9 cellular contexts compared by ENCODE assay signal in genomic region chr17:76701471-76701967, GRCh38. TPM values are rescaled to one million over a fixed set of nuclear protein-coding genes. Genes with fewer than 3 reads are reported as not detected.
DNase-seq lines count a peak whose midpoint lies in the region; ATAC-seq and TF ChIP-seq lines count a peak whose summit lies in the region.
"Had no signal": no experiment of that assay in that cellular context is flagged by ENCODE, and none has a peak within 500 bp of the region (broad histone marks: within the 10 kb centered on the region; RNA-seq: fewer than 3 reads in every experiment).

No MANE protein-coding gene starts in this region.

- H3K27me3 Mint-ChIP-seq in activated T-cell treated with anti-CD3 and anti-CD28 coated beads, Interleukin-2, amount 50 U/mL, for 72 hours (ENCODE audit: low read depth) = no peaks in the 10 kb centered on the region

- TF ChIP-seq CTCF in adrenal gland (IDR thresholded peaks at IDR 0.05) = no peak
- TF ChIP-seq CTCF in liver (IDR thresholded peaks at IDR 0.05; ENCODE audit: low read depth, low read length, missing input control) = no peak
- TF ChIP-seq CTCF in tibial artery (IDR thresholded peaks at IDR 0.05) = no peak

- H3K36me3 ChIP-seq in adrenal gland (replicated peaks in 1 of 2) (no peaks in the 10 kb centered on the region), liver (ENCODE audit: control insufficient read depth in 4 of 4, insufficient read depth in 3 of 4, low read depth in 1 of 4, low read length in 3 of 4) (no peaks in the 10 kb centered on the region), tibial artery (no peaks in the 10 kb centered on the region)

- no peak for TF ChIP-seq RAD21 in liver (IDR thresholded peaks at IDR 0.05)

- no peaks in the 10 kb centered on the region for H3K9me3 ChIP-seq in adrenal gland (replicated peaks in 1 of 3)
- H3K9me3 ChIP-seq in liver (ENCODE audit: control insufficient read depth in 4 of 4, low read length in 3 of 4) = no peaks in the 10 kb centered on the region
- H3K9me3 ChIP-seq in tibial artery = no peaks in the 10 kb centered on the region

- no peak overlapping the region for H3K4me3 ChIP-seq in adrenal gland
- H3K4me3 ChIP-seq in liver (ENCODE audit: low read depth in 1 of 3, low read length in 3 of 3) = no peak overlapping the region
- peak overlapping the region; percentile 32 to 45 for H3K4me3 ChIP-seq in tibial artery

- no peaks in the 10 kb centered on the region for H3K4me1 Mint-ChIP-seq in activated T-cell treated with anti-CD3 and anti-CD28 coated beads, Interleukin-2, amount 50 U/mL, for 72 hours (ENCODE audit: low read depth)

- H3K4me3 Mint-ChIP-seq in activated T-cell treated with anti-CD3 and anti-CD28 coated beads, Interleukin-2, amount 50 U/mL, for 72 hours = no peak overlapping the region

- H3K36me3 Mint-ChIP-seq in activated T-cell treated with anti-CD3 and anti-CD28 coated beads, Interleukin-2, amount 50 U/mL, for 72 hours (ENCODE audit: insufficient read depth in 2 of 2) = no peaks in the 10 kb centered on the region

- WGBS in adrenal gland, 4 donors = 28 to 46% (median 37%) methylated on average over 11 of the region's 11 CpGs
- WGBS in liver = 76% methylated on average over 11 of the region's 11 CpGs

- no peaks in the 10 kb centered on the region for H3K9me3 Mint-ChIP-seq in activated T-cell treated with anti-CD3 and anti-CD28 coated beads, Interleukin-2, amount 50 U/mL, for 72 hours

- H3K4me1 ChIP-seq in adrenal gland (replicated peaks in 1 of 2) (peaks cover 70 to 83% of the 10 kb centered on the region in 2 donors), liver (ENCODE audit: control insufficient read depth in 4 of 4, insufficient read depth in 4 of 4, low read length in 3 of 4) (peaks cover 0 to 2% (median 0%) of the 10 kb centered on the region in 4 donors), tibial artery (peaks cover 7 to 87% (median 57%) of the 10 kb centered on the region in 4 donors)

- H3K27ac ChIP-seq in adrenal gland (peak overlapping the region; percentile 78 to 99 (median 92)), liver (ENCODE audit: low read depth in 1 of 2, low read length in 2 of 2) (peak overlapping the region; percentile 49 to 80), tibial artery (peak overlapping the region; percentile 85 to 89)

- no peak overlapping the region for H3K27ac Mint-ChIP-seq in activated T-cell treated with anti-CD3 and anti-CD28 coated beads, Interleukin-2, amount 50 U/mL, for 72 hours

- H3K27me3 ChIP-seq in adrenal gland = no peaks in the 10 kb centered on the region
- H3K27me3 ChIP-seq in liver (ENCODE audit: control insufficient read depth in 4 of 4, insufficient read depth in 4 of 4, low read length in 3 of 4) = no peaks in the 10 kb centered on the region
- no peaks in the 10 kb centered on the region for H3K27me3 ChIP-seq in tibial artery

- intact Hi-C loops in adrenal gland (cut with DNase I) = no loop called here
- intact Hi-C loops in tibial artery (cut with DNase I; ENCODE audit: low total_unique reads) = no loop called here

- no peak overlapping the region for H3K9ac ChIP-seq in liver (ENCODE audit: low read depth in 1 of 2, low read length in 2 of 2)

- TF ChIP-seq POLR2A in adrenal gland (IDR thresholded peaks at IDR 0.05) = peak in 1 of 2 donors; percentile 10

- peak in 1 of 7 donors; percentile 44 for DNase-seq in adrenal gland
- no peak for DNase-seq in tibial artery
- no peak for DNase-seq in pons (ENCODE audit: low spot score)
- no peak for DNase-seq in activated T-cell treated with anti-CD3 and anti-CD28 coated beads, Interleukin-2, amount 50 U/mL, for 72 hours
- DNase-seq: activated effector memory CD4-positive, alpha-beta T cell treated with Interleukin-2 at 50 U/mL for 16 hours; stimulated activated naive CD4-positive, alpha-beta T cell treated with Interleukin-2 at 50 U/mL for 16 hours; T-helper 2 cell had no signal

- no peak for ATAC-seq in esophagus mucosa
- no peak for ATAC-seq in activated T-cell treated with anti-CD3 and anti-CD28 coated beads, Interleukin-2, amount 50 U/mL, for 72 hours (replicated peaks in 1 of 2)

TF ChIP-seq in liver, 16 proteins besides CTCF, POLR2A, EP300 and RAD21 (continues in another document):
- TF ChIP-seq MAX (IDR thresholded peaks at IDR 0.05) (no peak), TAF1 (conservative IDR thresholded peaks at IDR 0.05) (no peak), REST (IDR thresholded peaks at IDR 0.05) (no peak), JUND (IDR thresholded peaks at IDR 0.05) (no peak), FOXA2 (IDR thresholded peaks at IDR 0.05) (no peak), ZBTB33 (IDR thresholded peaks at IDR 0.05) (no peak), HNF4G (IDR thresholded peaks at IDR 0.05) (no peak), GABPA (IDR thresholded peaks at IDR 0.05 in 1 of 2, conservative IDR thresholded peaks at IDR 0.05 in 1 of 2) (no peak)

RNA-seq across cellular contexts. Expression of gene MXRA7, which starts 9.2 kb away (rescaled TPM):
- 100 to 1,000 TPM; 200 to 541 (median 356) TPM for total RNA-seq in adrenal gland
- 100 to 1,000 TPM in 2 of 3 donors, 10 to 100 TPM in 1; 81.5 to 573 (median 167) TPM for polyA plus RNA-seq in adrenal gland
- 10 to 100 TPM in 1 of 2 donors, 1 to 10 TPM in 1; 9.8 to 12.9 TPM for total RNA-seq in liver
- polyA plus RNA-seq in liver = 10 to 100 TPM in 1 of 2 donors, 1 to 10 TPM in 1; 4.8 to 22.1 TPM
- total RNA-seq in esophagus mucosa = 32.3 TPM
- 10 to 100 TPM; 17.4 to 21.8 TPM for total RNA-seq in activated T-cell treated with anti-CD3 and anti-CD28 coated beads, Interleukin-2, amount 50 U/mL, for 72 hours

RNA-seq across cellular contexts. Expression of gene JMJD6, which starts 24.9 kb away (rescaled TPM):
- 100 to 1,000 TPM in 1 of 8 donors, 10 to 100 TPM in 7; 23.5 to 105 (median 36.3) TPM for total RNA-seq in adrenal gland
- 10 to 100 TPM; 53.7 to 66.9 (median 58.8) TPM for polyA plus RNA-seq in adrenal gland
- 10 to 100 TPM; 10.6 to 16.1 TPM for total RNA-seq in liver
- polyA plus RNA-seq in liver = 10 to 100 TPM in 1 of 2 donors, 1 to 10 TPM in 1; 9.9 to 11.8 TPM
- total RNA-seq in esophagus mucosa = 11.0 TPM
- total RNA-seq in activated T-cell treated with anti-CD3 and anti-CD28 coated beads, Interleukin-2, amount 50 U/mL, for 72 hours = 10 to 100 TPM; 56.5 to 67.2 TPM

RNA-seq across cellular contexts. Expression of gene METTL23, which starts 25.1 kb away (rescaled TPM):
- total RNA-seq in adrenal gland (10 to 100 TPM; 24.6 to 91.5 (median 37.7) TPM), liver (10 to 100 TPM; 15.6 to 17.4 TPM), esophagus mucosa (17.8 TPM)
- polyA plus RNA-seq in adrenal gland (10 to 100 TPM; 48.0 to 84.9 (median 54.5) TPM), liver (10 to 100 TPM; 26.8 to 37.2 TPM)
- total RNA-seq in activated T-cell treated with anti-CD3 and anti-CD28 coated beads, Interleukin-2, amount 50 U/mL, for 72 hours = 10 to 100 TPM; 25.4 to 30.7 TPM

RNA-seq across cellular contexts. Expression of gene SRSF2, which starts 35.6 kb away (rescaled TPM):
- 100 to 1,000 TPM; 115 to 242 (median 212) TPM for total RNA-seq in adrenal gland
- polyA plus RNA-seq in adrenal gland = 100 to 1,000 TPM; 103 to 269 (median 151) TPM
- 100 to 1,000 TPM; 171 to 184 TPM for total RNA-seq in liver
- polyA plus RNA-seq in liver = 100 to 1,000 TPM in 1 of 2 donors, 10 to 100 TPM in 1; 66.5 to 130 TPM
- total RNA-seq in esophagus mucosa = 162 TPM
- total RNA-seq in activated T-cell treated with anti-CD3 and anti-CD28 coated beads, Interleukin-2, amount 50 U/mL, for 72 hours = 100 to 1,000 TPM; 260 to 275 TPM

RNA-seq across cellular contexts. Expression of gene MFSD11, which starts 36.4 kb away (rescaled TPM):
- 10 to 100 TPM; 24.2 to 50.0 (median 31.8) TPM for total RNA-seq in adrenal gland
- 10 to 100 TPM in 2 of 3 donors, 1 to 10 TPM in 1; 9.4 to 20.4 (median 11.8) TPM for polyA plus RNA-seq in adrenal gland
- 10 to 100 TPM; 24.6 to 26.9 TPM for total RNA-seq in liver
- 10 to 100 TPM in 1 of 2 donors, 1 to 10 TPM in 1; 8.6 to 10.3 TPM for polyA plus RNA-seq in liver
- 22.6 TPM for total RNA-seq in esophagus mucosa
- total RNA-seq in activated T-cell treated with anti-CD3 and anti-CD28 coated beads, Interleukin-2, amount 50 U/mL, for 72 hours = 10 to 100 TPM; 34.8 to 43.1 TPM

Comparison
In these comparisons a context has a peak if more than half of its experiments do, and no peak if none do; other contexts are left out.
1. H3K4me3 ChIP-seq: peak in tibial artery (2 of 2); none in adrenal gland (0 of 4) and liver (0 of 3).
2. Peak in every context shown above with its lines, with median percentiles within 50 percentile points of each other: H3K27ac ChIP-seq.